8 cellular contexts compared by ENCODE assay signal in genomic region chr16:72961115-72961832, GRCh38.
DNase-seq lines count a peak whose midpoint lies in the region; ATAC-seq and TF ChIP-seq lines count a peak whose summit lies in the region.

No MANE protein-coding gene starts in this region.

- DNase-seq in NCI-H128 (lab: John Stamatoyannopoulos, UW; ENCODE audit: unreplicated experiment): peak; percentile 26
- peak; percentile 28 for DNase-seq in adipocyte (ENCODE audit: low read depth)
- no peak for DNase-seq in mesothelial cell of epicardium (ENCODE audit: low spot score in 2 of 2, unreplicated experiment in 2 of 2)
- no peak for DNase-seq in T-cell
- no peak for DNase-seq in activated CD4-positive, CD25-positive, alpha-beta regulatory T cell (lab: John Stamatoyannopoulos, UW)

- H3K27me3 Mint-ChIP-seq in mesothelial cell of epicardium (ENCODE audit: low read depth): no peaks in the 10 kb centered on the region
- no peaks in the 10 kb centered on the region for H3K27me3 Mint-ChIP-seq in T-cell

- H3K9ac ChIP-seq in BLaER1 treated with 17β-estradiol and CSF1 and Interleukin-3, amounts not matched to agents 10 nM and 100 nM: no peak overlapping the region
- H3K9ac ChIP-seq in adipocyte (ENCODE audit: low read length): no peak overlapping the region

- H3K4me2 ChIP-seq in BLaER1 treated with 17β-estradiol and CSF1 and Interleukin-3, amounts not matched to agents 10 nM and 100 nM: peak overlapping the region in 10 of 11 experiments; percentile 37 to 74 (median 62); a peak in 18 of 22 replicates

- H4K20me1 ChIP-seq in BLaER1 treated with 17β-estradiol and CSF1 and Interleukin-3, amounts not matched to agents 10 nM and 100 nM: peaks cover 0 to 96% (median 0%) of the 10 kb centered on the region in 11 experiments; a peak in 6 of 22 replicates

- H3K4me1 Mint-ChIP-seq in mesothelial cell of epicardium (peaks cover 18% of the 10 kb centered on the region), T-cell (no peaks in the 10 kb centered on the region)

- peaks cover 13 to 49% (median 30%) of the 10 kb centered on the region in 11 experiments for H3K9me3 ChIP-seq in BLaER1 treated with 17β-estradiol and CSF1 and Interleukin-3, amounts not matched to agents 10 nM and 100 nM (replicated peaks in 1 of 11)
- H3K9me3 ChIP-seq in adipocyte (ENCODE audit: control insufficient read depth, low read length): no peaks in the 10 kb centered on the region

- 0 out of 20 replicates have a peak overlapping the region, but pooled peaks of 1 of the 10 experiments have one; percentile 10 for H3K4me3 ChIP-seq in BLaER1 treated with 17β-estradiol and CSF1 and Interleukin-3, amounts not matched to agents 10 nM and 100 nM
- no peak overlapping the region for H3K4me3 ChIP-seq in adipocyte (ENCODE audit: low read length)

- no peak for ATAC-seq in GM21529 (IDR thresholded peaks at IDR 0.05; ENCODE audit: unreplicated experiment)
- no peak for ATAC-seq in T-cell (replicated peaks in 1 of 4)
- ATAC-seq in HG03196 (IDR thresholded peaks at IDR 0.05; ENCODE audit: unreplicated experiment): no peak

- H3K4me3 Mint-ChIP-seq in mesothelial cell of epicardium (no peak overlapping the region), T-cell (no peak overlapping the region)

- CTCF ChIA-PET in T-cell (lab: Charles Lee): interaction anchor here (0.6 kb wide), 2 partner anchors 93 to 1805 kb away, joined by 3 to 11 read pairs; no protein-coding TSS in a partner anchor

- POLR2A ChIA-PET in T-cell (lab: Charles Lee): no interaction called here

- TF ChIP-seq CTCF in mesothelial cell of epicardium (IDR thresholded peaks at IDR 0.05; ENCODE audit: unreplicated experiment): peak; percentile 55

- H3K27ac ChIP-seq in BLaER1 treated with 17β-estradiol and CSF1 and Interleukin-3, amounts not matched to agents 10 nM and 100 nM: no peak overlapping the region

- H3K9me3 Mint-ChIP-seq in mesothelial cell of epicardium: no peaks in the 10 kb centered on the region
- peaks cover 0 to 3% (median 0%) of the 10 kb centered on the region in 3 donors for H3K9me3 Mint-ChIP-seq in T-cell

- H3K4me1 ChIP-seq in BLaER1 treated with 17β-estradiol and CSF1 and Interleukin-3, amounts not matched to agents 10 nM and 100 nM: peaks cover 0 to 20% (median 13%) of the 10 kb centered on the region in 10 experiments; a peak in 13 of 20 replicates
- peaks cover 6% of the 10 kb centered on the region for H3K4me1 ChIP-seq in adipocyte (ENCODE audit: control insufficient read depth, insufficient read depth, low read length)

- H3K27me3 ChIP-seq in BLaER1 treated with 17β-estradiol and CSF1 and Interleukin-3, amounts not matched to agents 10 nM and 100 nM: no peaks in the 10 kb centered on the region
- H3K27me3 ChIP-seq in adipocyte (replicated peaks; ENCODE audit: control insufficient read depth, insufficient read depth, low read length): no peaks in the 10 kb centered on the region

- H3K36me3 Mint-ChIP-seq in mesothelial cell of epicardium: peaks cover 29% of the 10 kb centered on the region
- no peaks in the 10 kb centered on the region for H3K36me3 Mint-ChIP-seq in T-cell

- peaks cover 0 to 47% (median 7%) of the 10 kb centered on the region in 11 experiments; a peak in 11 of 22 replicates for H3K36me3 ChIP-seq in BLaER1 treated with 17β-estradiol and CSF1 and Interleukin-3, amounts not matched to agents 10 nM and 100 nM
- H3K36me3 ChIP-seq in adipocyte (ENCODE audit: control insufficient read depth, insufficient read depth, low read length, severe bottlenecking): peaks cover 28% of the 10 kb centered on the region

- peak overlapping the region; percentile 52 for H3K27ac Mint-ChIP-seq in mesothelial cell of epicardium
- no peak overlapping the region for H3K27ac Mint-ChIP-seq in T-cell

Comparison
In these comparisons a context has a peak if more than half of its experiments do, and no peak if none do; other contexts are left out.
1. DNase-seq: peak in NCI-H128 (single experiment) and adipocyte (single experiment); none in mesothelial cell of epicardium (0 of 2), T-cell (0 of 34) and activated CD4-positive, CD25-positive, alpha-beta regulatory T cell (0 of 4).